ENCODE assay signal across 8 cellular contexts in genomic region chr9:137423001-137423809, GRCh38. TPM values are rescaled to one million over a fixed set of nuclear protein-coding genes. Genes with fewer than 3 reads are reported as not detected.
DNase-seq lines count a peak whose midpoint lies in the region; ATAC-seq and TF ChIP-seq lines count a peak whose summit lies in the region.

TSS of gene EXD3 (minus strand) at chr9:137423162. CDS start at chr9:137395357, 27,805 bp downstream.
TSS of gene NOXA1 (plus strand) at chr9:137423393. CDS start at chr9:137423530, 137 bp downstream.

- peak; percentile 71 for TF ChIP-seq CTCF in GM10266 (IDR thresholded peaks at IDR 0.05; ENCODE audit: control insufficient read depth, insufficient read depth, low read depth, missing control alignments)
- peak; percentile 78 for TF ChIP-seq CTCF in HFFc6 (IDR thresholded peaks at IDR 0.05)
- peak; percentile 36 for TF ChIP-seq CTCF in NB4 (IDR thresholded peaks at IDR 0.05; ENCODE audit: low read depth, low read length)
- TF ChIP-seq CTCF in parathyroid adenoma (IDR thresholded peaks at IDR 0.05) = peak; percentile 53
- TF ChIP-seq CTCF in thyroid gland (IDR thresholded peaks at IDR 0.05) = peak in 5 of 6 experiments; percentile 30 to 91 (median 78)

- H3K27me3 Mint-ChIP-seq in HFFc6 (ENCODE audit: insufficient read depth) = no peaks in the 10 kb centered on the region; the same call in 1 of the 2 replicates
- H3K27me3 Mint-ChIP-seq in activated naive CD8-positive, alpha-beta T cell = no peaks in the 10 kb centered on the region

- H3K36me3 ChIP-seq in parathyroid adenoma (ENCODE audit: control insufficient read depth, insufficient read depth, low read length) (no peaks in the 10 kb centered on the region), thyroid gland (no peaks in the 10 kb centered on the region)

- H3K4me3 ChIP-seq in NB4 (ENCODE audit: low read depth, low read length) (peak within 1 kb of the TSS; percentile 81), parathyroid adenoma (ENCODE audit: low read depth, low read length) (peak within 1 kb of the TSS; percentile 66), thyroid gland (replicated peaks in 1 of 3) (peak within 1 kb of the TSS; percentile 37 to 97 (median 65))

- H3K9me3 ChIP-seq in parathyroid adenoma (ENCODE audit: control insufficient read depth, low read length) = no peaks in the 10 kb centered on the region
- no peaks in the 10 kb centered on the region for H3K9me3 ChIP-seq in thyroid gland

- peak within 1 kb of the TSS; percentile 46 for H3K27ac Mint-ChIP-seq in HFFc6
- H3K27ac Mint-ChIP-seq in activated naive CD8-positive, alpha-beta T cell = peak within 1 kb of the TSS; percentile 6

- peaks cover 18% of the 10 kb centered on the region for H3K4me1 Mint-ChIP-seq in HFFc6 (ENCODE audit: low read depth)
- peaks cover 14% of the 10 kb centered on the region for H3K4me1 Mint-ChIP-seq in activated naive CD8-positive, alpha-beta T cell (ENCODE audit: low read depth)

- H3K27me3 ChIP-seq in parathyroid adenoma (ENCODE audit: control insufficient read depth, insufficient read depth, low read length) = no peaks in the 10 kb centered on the region
- no peaks in the 10 kb centered on the region for H3K27me3 ChIP-seq in thyroid gland

- H3K36me3 Mint-ChIP-seq in HFFc6 (ENCODE audit: low read depth) = no peaks in the 10 kb centered on the region
- peaks cover 2% of the 10 kb centered on the region for H3K36me3 Mint-ChIP-seq in activated naive CD8-positive, alpha-beta T cell

- H3K4me3 Mint-ChIP-seq in HFFc6 = peak within 1 kb of the TSS; percentile 91
- H3K4me3 Mint-ChIP-seq in activated naive CD8-positive, alpha-beta T cell = peak within 1 kb of the TSS; percentile 86

- H3K79me2 ChIP-seq in parathyroid adenoma = no peaks in the 10 kb centered on the region

- peak within 1 kb of the TSS; percentile 87 for H3K4me2 ChIP-seq in parathyroid adenoma (ENCODE audit: low read length)

- peak; percentile 95 for ATAC-seq in Right ventricle myocardium superior (ENCODE audit: poor library complexity)

- no peak within 1 kb of the TSS for H3K27ac ChIP-seq in parathyroid adenoma
- H3K27ac ChIP-seq in thyroid gland = peak within 1 kb of the TSS; percentile 54 to 83 (median 70)

- DNase-seq in GM10266 (ENCODE audit: extremely low spot score) (peak; percentile 100), HFFc6 (peak; percentile 84), NB4 (ENCODE audit: low read depth) (peak; percentile 93), SKM-1 (lab: John Stamatoyannopoulos, UW; ENCODE audit: unreplicated experiment) (peak; percentile 73), Right ventricle myocardium superior (peak; percentile 95), thyroid gland (peak; percentile 92 to 94)

- TF ChIP-seq POLR2A in NB4 (IDR thresholded peaks at IDR 0.05; ENCODE audit: extremely low read depth, insufficient read length) = peak; percentile 14
- peak in 1 of 2 donors; percentile 63 for TF ChIP-seq POLR2A in thyroid gland (IDR thresholded peaks at IDR 0.05)

- H3K9me3 Mint-ChIP-seq in HFFc6 = no peaks in the 10 kb centered on the region
- no peaks in the 10 kb centered on the region for H3K9me3 Mint-ChIP-seq in activated naive CD8-positive, alpha-beta T cell (ENCODE audit: low read depth)

- H3K9ac ChIP-seq in parathyroid adenoma = peak within 1 kb of the TSS; percentile 19

- WGBS in thyroid gland, 2 donors = 2% methylated on average over 20 of the region's 108 CpGs; no CpG with 5 or more reads in 1 of the 2 donors

- intact Hi-C loops in Right ventricle myocardium superior (cut with DNase I) = no loop called here
- intact Hi-C loops in thyroid gland (cut with DNase I) = no loop called here

- H2AFZ ChIP-seq in parathyroid adenoma = peak within 1 kb of the TSS; percentile 83

- H3K4me1 ChIP-seq in parathyroid adenoma (peaks cover 3% of the 10 kb centered on the region), thyroid gland (peaks cover 7 to 18% of the 10 kb centered on the region in 2 donors)

RNA-seq across cellular contexts. Expression of gene EXD3, which starts in this region (rescaled TPM):
- total RNA-seq in HFFc6 (2021; fragmentation: NEBNext Ultra II Directional; extraction: Animal tissue kit (Norgen Biotek cat#: 25700)) = 10 to 100 TPM in 1 of 6 experiments, 1 to 10 TPM in 5; 6.4 to 10.6 (median 8.7) TPM
- total RNA-seq in Right ventricle myocardium superior = 6.9 TPM
- total RNA-seq in thyroid gland = 10 to 100 TPM; 13.0 to 32.0 (median 26.6) TPM

RNA-seq across cellular contexts. Expression of gene NOXA1, which starts in this region (rescaled TPM):
- under 1 TPM in 5 of 6 experiments, not detected in 1; 0.09 to 0.36 (median 0.20) TPM for total RNA-seq in HFFc6 (2021; fragmentation: NEBNext Ultra II Directional; extraction: Animal tissue kit (Norgen Biotek cat#: 25700))
- total RNA-seq in Right ventricle myocardium superior (1.7 TPM), thyroid gland (10 to 100 TPM in 2 of 4 donors, 1 to 10 TPM in 2; 5.4 to 16.6 (median 10.0) TPM)
